Comparison of ENCODE assay signal across 25 cellular contexts in genomic region chr15:36230741-36231140, GRCh38.
DNase-seq lines count a peak whose midpoint lies in the region; ATAC-seq and TF ChIP-seq lines count a peak whose summit lies in the region.
"Had no signal": no experiment of that assay in that cellular context is flagged by ENCODE, and none has a peak within 500 bp of the region (broad histone marks: within the 10 kb centered on the region; RNA-seq: fewer than 3 reads in every experiment).

No MANE protein-coding gene starts in this region.

- POLR2A ChIA-PET in AG04449 (lab: Yijun Ruan, JAX) = no interaction called here

- DNase-seq in AG04449 (ENCODE audit: low read depth, low spot score) (peak; percentile 21), HCEC 1CT (peak; percentile 60), astrocyte of the hippocampus (ENCODE audit: low read depth, low spot score) (peak; percentile 20), hepatic stellate cell (ENCODE audit: low spot score) (peak; percentile 7), hippocampal formation (lab: John Stamatoyannopoulos, UW) (no peak)
- DNase-seq in central memory CD4-positive, alpha-beta T cell = no peak
- DNase-seq: activated CD8-positive, alpha-beta T cell treated with anti-CD3 and anti-CD28 coated beads, Interleukin-2, amount 10 ng/mL, durations not matched to agents 7 days and 5 days; activated effector memory CD4-positive, alpha-beta T cell treated with Interleukin-2 at 50 U/mL for 16 hours; activated naive CD8-positive, alpha-beta T cell treated with anti-CD3 and anti-CD28 coated beads for 36 hours; DMS153; foreskin keratinocyte; GDM1; heart right ventricle; KBM-7; NCI-H1417 treated with DMSO at 0.1 percent for 48 hours; NCI-H2081 treated with DMSO at 0.1 percent for 48 hours; NCI-H774; right lobe of liver; stimulated activated naive B cell treated with anti-CD40 and anti-IgM and Interleukin-4, amounts not matched to agents 10 μg/mL and 1 μg/mL and 100 μg/mL, for 72 hours had no signal

- no peak overlapping the region for H3K4me3 ChIP-seq in AG04449 (ENCODE audit: low read depth, low read length)
- H3K4me3 ChIP-seq: heart right ventricle, lung, neural progenitor cell, right lobe of liver, SK-N-MC had no signal

- TF ChIP-seq CTCF in AG04449 (IDR thresholded peaks at IDR 0.05; ENCODE audit: insufficient read depth, low read length, missing control alignments) = no peak

- CTCF ChIA-PET in AG04449 (lab: Yijun Ruan, JAX) = no interaction called here

- ATAC-seq in GM21423 (IDR thresholded peaks at IDR 0.05; ENCODE audit: unreplicated experiment) = no peak
- no peak for ATAC-seq in GM19395 (IDR thresholded peaks at IDR 0.05; ENCODE audit: unreplicated experiment)
- ATAC-seq: activated CD8-positive, alpha-beta T cell treated with anti-CD3 and anti-CD28 coated beads, Interleukin-2, amount 10 ng/mL, durations not matched to agents 7 days and 5 days; foreskin keratinocyte; HCT116; heart right ventricle; right lobe of liver; stimulated activated naive B cell treated with anti-CD40 and anti-IgM and Interleukin-4, amounts not matched to agents 10 μg/mL and 1 μg/mL and 100 μg/mL, for 72 hours had no signal

Comparison
In these comparisons a context has a peak if more than half of its experiments do, and no peak if none do; other contexts are left out.
1. DNase-seq: peak in AG04449 (single experiment), HCEC 1CT (single experiment), astrocyte of the hippocampus (single experiment) and hepatic stellate cell (single experiment); none in central memory CD4-positive, alpha-beta T cell (single experiment) and hippocampal formation (0 of 2).